In the genomic region with DNA sequence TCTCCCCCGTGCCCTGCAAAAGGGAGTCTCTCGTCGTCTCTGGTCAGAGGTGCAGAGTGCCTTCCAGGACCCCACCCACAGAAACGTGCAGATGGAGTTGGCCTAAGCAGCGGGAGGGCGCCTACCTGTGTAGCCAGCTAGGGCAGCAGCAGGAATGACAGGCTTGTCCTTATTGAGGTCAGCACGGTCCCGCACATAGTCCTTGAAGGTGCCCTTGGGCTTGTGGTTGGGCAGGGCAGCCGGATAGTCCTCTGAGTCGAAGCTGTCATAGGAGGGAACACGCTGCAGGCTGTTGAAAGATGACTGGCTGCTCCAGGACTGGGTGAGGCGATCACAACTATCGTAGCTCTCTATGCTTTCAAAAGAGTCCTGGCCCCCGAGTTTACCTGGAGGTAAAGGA, we compare ENCODE assay signal across 11 cellular contexts.
A peak's percentile ranks its signal among the peaks of the same experiment; 100 is the strongest.
DNase-seq lines count a peak whose midpoint lies in the region; ATAC-seq and TF ChIP-seq lines count a peak whose summit lies in the region.
"Had no signal": no experiment of that assay in that cellular context is flagged by ENCODE, and none has a peak within 500 bp of the region (broad histone marks: within the 10 kb centered on the region; RNA-seq: fewer than 3 reads in every experiment).

No MANE protein-coding gene starts in this region.

- no peaks in the 10 kb centered on the region for H3K27me3 ChIP-seq in breast epithelium
- no peaks in the 10 kb centered on the region for H3K27me3 ChIP-seq in upper lobe of left lung
- H3K27me3 ChIP-seq in aorta (ENCODE audit: control insufficient read depth in 1 of 2, insufficient read depth in 2 of 2, low read length in 1 of 2): no peaks in the 10 kb centered on the region

- H3K4me1 Mint-ChIP-seq in activated naive CD4-positive, alpha-beta T cell treated with anti-CD3 and anti-CD28 coated beads for 36 hours (ENCODE audit: low read depth): peaks cover 97% of the 10 kb centered on the region
- H3K4me1 Mint-ChIP-seq in natural killer cell: peaks cover 98 to 99% of the 10 kb centered on the region in 2 donors

- H3K4me1 ChIP-seq in breast epithelium (peaks cover 10 to 49% of the 10 kb centered on the region in 2 donors), upper lobe of left lung (peaks cover 79 to 92% (median 88%) of the 10 kb centered on the region in 4 donors), aorta (ENCODE audit: control insufficient read depth in 1 of 2, insufficient read depth in 2 of 2, low read length in 2 of 2) (peaks cover 0 to 5% of the 10 kb centered on the region in 2 donors)

- CTCF ChIA-PET in activated naive CD4-positive, alpha-beta T cell treated with anti-CD3 and anti-CD28 coated beads for 36 hours (lab: Charles Lee): interaction anchor here (0.7 to 3.6 kb wide), 9 partner anchors 9 to 189 kb away, joined by 3 to 16 read pairs (median 4); no protein-coding TSS in a partner anchor

- H3K4me3 ChIP-seq in breast epithelium: peak overlapping the region in 1 of 3 donors; percentile 39
- no peak overlapping the region for H3K4me3 ChIP-seq in upper lobe of left lung
- no peak overlapping the region for H3K4me3 ChIP-seq in aorta (ENCODE audit: low read length in 2 of 2)
- H3K4me3 ChIP-seq: PC-9 had no signal

- H3K36me3 ChIP-seq in breast epithelium (no peaks in the 10 kb centered on the region), upper lobe of left lung (peaks cover 5 to 61% (median 23%) of the 10 kb centered on the region in 4 donors), aorta (ENCODE audit: control insufficient read depth in 1 of 2, insufficient read depth in 2 of 2, low read length in 1 of 2) (peaks cover 3 to 9% of the 10 kb centered on the region in 2 donors)

- H3K27me3 Mint-ChIP-seq in activated naive CD4-positive, alpha-beta T cell treated with anti-CD3 and anti-CD28 coated beads for 36 hours (ENCODE audit: low read depth): no peaks in the 10 kb centered on the region
- H3K27me3 Mint-ChIP-seq in natural killer cell (ENCODE audit: low read depth in 2 of 2): no peaks in the 10 kb centered on the region

- peak overlapping the region; percentile 95 for H3K27ac Mint-ChIP-seq in activated naive CD4-positive, alpha-beta T cell treated with anti-CD3 and anti-CD28 coated beads for 36 hours
- peak overlapping the region; percentile 98 to 99 for H3K27ac Mint-ChIP-seq in natural killer cell

- intact Hi-C loops in activated naive CD4-positive, alpha-beta T cell treated with anti-CD3 and anti-CD28 coated beads for 36 hours (cut with micrococcal nuclease): no loop called here
- intact Hi-C loops in breast epithelium (cut with DNase I; ENCODE audit: low total_unique reads) (no loop called here), natural killer cell (cut with micrococcal nuclease) (no loop called here), aorta (cut with DNase I) (no loop called here)

- TF ChIP-seq POLR2A in breast epithelium (IDR thresholded peaks at IDR 0.05) (no peak), upper lobe of left lung (IDR thresholded peaks at IDR 0.05) (no peak)

- H3K27ac ChIP-seq in breast epithelium (peak overlapping the region; percentile 88 to 90), upper lobe of left lung (peak overlapping the region; percentile 55 to 84 (median 80)), aorta (ENCODE audit: low read depth in 1 of 2, low read length in 2 of 2) (no peak overlapping the region)
- H3K27ac ChIP-seq: PC-9 had no signal

- H3K4me3 Mint-ChIP-seq in activated naive CD4-positive, alpha-beta T cell treated with anti-CD3 and anti-CD28 coated beads for 36 hours: peak overlapping the region; percentile 68
- H3K4me3 Mint-ChIP-seq in natural killer cell: peak overlapping the region; percentile 77

- H3K9me3 Mint-ChIP-seq in activated naive CD4-positive, alpha-beta T cell treated with anti-CD3 and anti-CD28 coated beads for 36 hours: no peaks in the 10 kb centered on the region
- no peaks in the 10 kb centered on the region for H3K9me3 Mint-ChIP-seq in natural killer cell

- TF ChIP-seq CTCF in breast epithelium (IDR thresholded peaks at IDR 0.05): no peak
- TF ChIP-seq CTCF in natural killer cell (IDR thresholded peaks at IDR 0.05): no peak
- TF ChIP-seq CTCF in upper lobe of left lung (IDR thresholded peaks at IDR 0.05): no peak

- ATAC-seq in natural killer cell: no peak
- no peak for ATAC-seq in upper lobe of left lung (ENCODE audit: low FRiP score in 2 of 2)
- no peak for ATAC-seq in aorta (ENCODE audit: low FRiP score)

- peak; percentile 54 for DNase-seq in activated naive CD4-positive, alpha-beta T cell treated with anti-CD3 and anti-CD28 coated beads for 36 hours
- no peak for DNase-seq in activated naive CD4-positive, alpha-beta T cell treated with Interleukin-2 at 50 U/mL for 16 hours
- DNase-seq in breast epithelium (ENCODE audit: low spot score in 2 of 2) (peak in 1 of 2 donors; percentile 39), natural killer cell (no peak), upper lobe of left lung (no peak), aorta (no peak), SW480 (ENCODE audit: low spot score) (no peak), NCI-H1092 treated with DMSO at 0.1 percent for 48 hours (lab: John Stamatoyannopoulos, UW) (no peak)
- DNase-seq: caudate nucleus, NCI-H187 treated with DMSO at 0.1 percent for 48 hours, PC-9 had no signal

- peaks cover 96% of the 10 kb centered on the region for H3K36me3 Mint-ChIP-seq in activated naive CD4-positive, alpha-beta T cell treated with anti-CD3 and anti-CD28 coated beads for 36 hours (ENCODE audit: low read depth)
- peaks cover 62% of the 10 kb centered on the region for H3K36me3 Mint-ChIP-seq in natural killer cell

- TF ChIP-seq EP300 in upper lobe of left lung (IDR thresholded peaks at IDR 0.05): no peak

- WGBS in upper lobe of left lung, 2 donors: 84 to 85% methylated on average over 12 to 14 of the region's 14 CpGs
- WGBS in aorta, 2 donors: 90% methylated on average over 14 of the region's 14 CpGs

- H3K9me3 ChIP-seq in breast epithelium: no peaks in the 10 kb centered on the region
- H3K9me3 ChIP-seq in upper lobe of left lung: no peaks in the 10 kb centered on the region
- H3K9me3 ChIP-seq in aorta (ENCODE audit: control insufficient read depth, low read length): no peaks in the 10 kb centered on the region

Comparison
In these comparisons a context has a peak if more than half of its experiments do, and no peak if none do; other contexts are left out.
1. H3K27ac ChIP-seq: peak in breast epithelium (2 of 2) and upper lobe of left lung (4 of 4); none in aorta (0 of 2).